12 cellular contexts compared by ENCODE assay signal in the genomic region with DNA sequence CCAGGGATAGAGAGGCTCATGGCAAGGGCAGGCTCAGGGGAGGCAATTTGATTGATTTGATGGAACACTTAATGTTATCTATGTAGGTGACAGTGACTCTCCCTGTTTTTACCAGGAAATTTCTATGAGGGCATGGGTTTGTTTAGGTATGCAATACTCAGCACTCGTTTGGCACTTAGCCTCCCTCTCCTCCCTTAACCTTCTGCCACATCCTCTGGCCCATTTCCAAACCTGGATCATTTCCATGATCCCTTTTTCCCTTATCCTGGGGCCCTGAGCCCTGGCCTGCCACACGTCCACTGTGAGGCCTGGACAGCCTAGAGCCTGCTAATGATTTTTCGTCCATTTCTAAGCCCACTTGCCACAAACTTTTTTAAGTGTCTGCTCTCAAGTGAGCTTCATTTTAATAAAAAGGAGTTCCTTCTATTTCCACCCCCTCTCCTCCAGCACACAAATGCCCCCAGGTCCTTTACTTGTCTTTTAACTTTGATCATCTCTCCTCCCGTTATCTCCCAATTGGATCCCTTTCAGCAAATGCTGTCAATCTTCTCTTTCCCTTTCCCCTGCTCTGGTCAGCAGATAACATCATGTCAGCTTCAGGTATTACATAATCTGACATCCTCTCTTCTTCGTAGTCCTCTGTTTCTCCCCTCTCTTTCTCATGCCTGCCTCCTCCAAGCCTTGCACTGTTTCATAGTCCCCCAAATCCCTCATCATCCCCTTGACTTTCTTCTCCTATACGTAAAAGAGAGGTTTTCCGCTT. TPM values are rescaled to one million over a fixed set of nuclear protein-coding genes. Genes with fewer than 3 reads are reported as not detected.
A peak's percentile ranks its signal among the peaks of the same experiment; 100 is the strongest.
DNase-seq lines count a peak whose midpoint lies in the region; FAIRE-seq and TF ChIP-seq lines count a peak whose summit lies in the region.
"Had no signal": no experiment of that assay in that cellular context is flagged by ENCODE, and none has a peak within 500 bp of the region (broad histone marks: within the 10 kb centered on the region; RNA-seq: fewer than 3 reads in every experiment).

No MANE protein-coding gene starts in this region.

- no peaks in the 10 kb centered on the region for H3K27me3 Mint-ChIP-seq in endothelial cell (ENCODE audit: unreplicated experiment)

- no peaks in the 10 kb centered on the region for H3K36me3 ChIP-seq in right atrium auricular region
- H3K36me3 ChIP-seq: Peyer's patch had no signal

- H3K4me3 Mint-ChIP-seq in endothelial cell (ENCODE audit: unreplicated experiment): no peak overlapping the region

- no peak overlapping the region for H3K27ac Mint-ChIP-seq in endothelial cell (ENCODE audit: unreplicated experiment)

- no peaks in the 10 kb centered on the region for H3K9me3 Mint-ChIP-seq in endothelial cell (ENCODE audit: unreplicated experiment)

- no peaks in the 10 kb centered on the region for H3K36me3 Mint-ChIP-seq in endothelial cell (ENCODE audit: low read depth, unreplicated experiment)

- H3K4me1 Mint-ChIP-seq in endothelial cell (ENCODE audit: unreplicated experiment): peaks cover 8% of the 10 kb centered on the region

- TF ChIP-seq CTCF in VCaP (conservative IDR thresholded peaks at IDR 0.05) (no peak), right atrium auricular region (IDR thresholded peaks at IDR 0.05) (no peak), endothelial cell (IDR thresholded peaks at IDR 0.05; ENCODE audit: unreplicated experiment) (no peak)

- peaks cover 0 to 25% of the 10 kb centered on the region in 2 donors for H3K4me1 ChIP-seq in right atrium auricular region

- FAIRE-seq in urothelium cell line (lab: Jason Lieb, UNC): no peak
- no peak for FAIRE-seq in frontal cortex (lab: Jason Lieb, UNC)
- FAIRE-seq: GM18507 had no signal

- no peak overlapping the region for H3K4me3 ChIP-seq in right atrium auricular region
- H3K4me3 ChIP-seq: Peyer's patch, skin epidermis had no signal

- H3K27me3 ChIP-seq in right atrium auricular region: no peaks in the 10 kb centered on the region
- H3K27me3 ChIP-seq: Peyer's patch had no signal

- no peaks in the 10 kb centered on the region for H3K9me3 ChIP-seq in right atrium auricular region
- H3K9me3 ChIP-seq: Peyer's patch had no signal

- DNase-seq in NCI-H2227 treated with DMSO at 0.1 percent for 48 hours (lab: John Stamatoyannopoulos, UW): peak; percentile 30
- DNase-seq in NCI-H2227 (lab: John Stamatoyannopoulos, UW; ENCODE audit: unreplicated experiment): no peak
- DNase-seq in right atrium auricular region (ENCODE audit: low spot score): no peak
- peak; percentile 56 for DNase-seq in urothelium cell line (ENCODE audit: low spot score)
- DNase-seq in frontal cortex (ENCODE audit: low spot score in 2 of 2): no peak
- DNase-seq in endothelial cell (ENCODE audit: low spot score): no peak
- DNase-seq in NAMALWA (ENCODE audit: low spot score): no peak
- DNase-seq: ACHN, Peyer's patch had no signal

- H3K27ac ChIP-seq in VCaP (peak overlapping the region; percentile 97), right atrium auricular region (peak overlapping the region; percentile 17 to 51)

RNA-seq across cellular contexts. Expression of gene GADD45A, which starts 37.8 kb away (rescaled TPM):
- total RNA-seq in right atrium auricular region (10 to 100 TPM; 25.3 to 26.6 TPM), frontal cortex (6.1 TPM), endothelial cell (ENCODE audit: unreplicated experiment) (46.5 TPM)

Comparison
In these comparisons a context has a peak if more than half of its experiments do, and no peak if none do; other contexts are left out.
1. DNase-seq: peak in NCI-H2227 treated with DMSO at 0.1 percent for 48 hours (single experiment) and urothelium cell line (single experiment); none in NCI-H2227 (single experiment), right atrium auricular region (single experiment), frontal cortex (0 of 2), endothelial cell (single experiment) and NAMALWA (single experiment).